9 cellular contexts compared by ENCODE assay signal in the genomic region with DNA sequence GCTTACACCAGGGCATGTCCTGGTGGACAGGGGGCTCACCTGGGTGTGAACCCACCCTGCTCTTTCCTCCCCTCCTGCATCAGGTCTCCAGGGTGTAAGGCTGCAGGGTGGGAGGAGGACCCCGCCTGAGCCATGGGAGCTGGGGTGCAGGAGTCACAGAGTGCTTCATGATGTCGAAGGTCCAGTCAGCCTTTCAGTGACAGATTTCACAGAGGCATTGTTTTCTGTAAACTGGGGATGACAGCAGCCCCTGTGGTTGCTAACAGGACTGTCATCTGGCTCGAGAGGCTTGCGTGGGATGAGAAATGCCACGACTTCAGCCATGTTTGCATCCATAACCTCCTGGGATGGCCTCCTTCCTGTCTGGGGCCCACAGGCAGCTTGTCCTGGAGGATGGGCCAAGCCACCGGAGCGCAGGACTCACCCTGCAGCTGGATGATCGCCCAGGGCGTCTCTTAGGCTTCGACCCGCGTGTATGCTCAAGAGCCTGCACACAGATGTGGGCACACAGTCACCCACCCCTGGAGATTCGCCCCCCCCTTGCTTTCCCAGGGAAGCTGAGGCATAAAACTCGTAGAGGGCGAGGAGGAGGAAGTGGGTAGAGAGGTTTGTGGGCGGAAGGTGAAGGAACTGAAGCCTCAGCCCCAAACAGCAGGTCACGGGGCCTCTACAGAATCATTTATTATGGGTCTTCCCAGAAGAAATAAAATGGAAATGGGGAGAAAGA. TPM values are rescaled to one million over a fixed set of nuclear protein-coding genes. Genes with fewer than 3 reads are reported as not detected.
DNase-seq lines count a peak whose midpoint lies in the region; ATAC-seq lines count a peak whose summit lies in the region.
"Had no signal": no experiment of that assay in that cellular context is flagged by ENCODE, and none has a peak within 500 bp of the region (broad histone marks: within the 10 kb centered on the region; RNA-seq: fewer than 3 reads in every experiment).

No MANE protein-coding gene starts in this region.

- intact Hi-C loops in activated CD4-positive, alpha-beta T cell treated with anti-CD3 and anti-CD28 coated beads, Interleukin-2, amount 10 ng/mL, durations not matched to agents 24 days and 14 days (cut with micrococcal nuclease) = loop anchor here (2.0 to 10.0 kb wide), 4 partner anchors 25 to 593 kb away; a partner anchor contains a TSS

- H3K4me3 Mint-ChIP-seq in activated CD4-positive, alpha-beta T cell treated with anti-CD3 and anti-CD28 coated beads, Interleukin-2, amount 10 ng/mL, durations not matched to agents 24 days and 14 days = peak overlapping the region; percentile 70
- peak overlapping the region; percentile 72 for H3K4me3 Mint-ChIP-seq in stimulated activated effector memory CD8-positive, alpha-beta T cell treated with anti-CD3 and anti-CD28 coated beads, Interleukin-12 subunit alpha, Interleukin-12 subunit beta, amount 100 ng/mL, for 72 hours

- peak overlapping the region; percentile 89 for H3K27ac Mint-ChIP-seq in activated CD4-positive, alpha-beta T cell treated with anti-CD3 and anti-CD28 coated beads, Interleukin-2, amount 10 ng/mL, durations not matched to agents 24 days and 14 days
- H3K27ac Mint-ChIP-seq in stimulated activated effector memory CD8-positive, alpha-beta T cell treated with anti-CD3 and anti-CD28 coated beads, Interleukin-12 subunit alpha, Interleukin-12 subunit beta, amount 100 ng/mL, for 72 hours = peak overlapping the region; percentile 88

- H3K4me1 Mint-ChIP-seq in activated CD4-positive, alpha-beta T cell treated with anti-CD3 and anti-CD28 coated beads, Interleukin-2, amount 10 ng/mL, durations not matched to agents 24 days and 14 days = peaks cover 34% of the 10 kb centered on the region
- H3K4me1 Mint-ChIP-seq in stimulated activated effector memory CD8-positive, alpha-beta T cell treated with anti-CD3 and anti-CD28 coated beads, Interleukin-12 subunit alpha, Interleukin-12 subunit beta, amount 100 ng/mL, for 72 hours = peaks cover 62% of the 10 kb centered on the region

- ATAC-seq in stimulated activated effector memory CD8-positive, alpha-beta T cell treated with anti-CD3 and anti-CD28 coated beads, Interleukin-12 subunit alpha, Interleukin-12 subunit beta, amount 100 ng/mL, for 72 hours = peak; percentile 75
- ATAC-seq in esophagus mucosa = no peak

- H3K27me3 Mint-ChIP-seq in activated CD4-positive, alpha-beta T cell treated with anti-CD3 and anti-CD28 coated beads, Interleukin-2, amount 10 ng/mL, durations not matched to agents 24 days and 14 days = no peaks in the 10 kb centered on the region

- no peaks in the 10 kb centered on the region for H3K36me3 Mint-ChIP-seq in activated CD4-positive, alpha-beta T cell treated with anti-CD3 and anti-CD28 coated beads, Interleukin-2, amount 10 ng/mL, durations not matched to agents 24 days and 14 days (ENCODE audit: low read depth)
- peaks cover 11% of the 10 kb centered on the region for H3K36me3 Mint-ChIP-seq in stimulated activated effector memory CD8-positive, alpha-beta T cell treated with anti-CD3 and anti-CD28 coated beads, Interleukin-12 subunit alpha, Interleukin-12 subunit beta, amount 100 ng/mL, for 72 hours

- DNase-seq in activated CD4-positive, alpha-beta T cell treated with anti-CD3 and anti-CD28 coated beads for 48 hours = peak; percentile 64
- no peak for DNase-seq in activated CD4-positive, alpha-beta T cell treated with anti-CD3 and anti-CD28 coated beads, Interleukin-2, amount 50 U/mL, for 4 hours
- DNase-seq in activated CD4-positive, alpha-beta T cell treated with anti-CD3 and anti-CD28 coated beads, Interleukin-2, amount 10 ng/mL, durations not matched to agents 24 days and 14 days = peak; percentile 82
- DNase-seq in globus pallidus (ENCODE audit: low spot score) (peak; percentile 27), DMS 273 (lab: John Stamatoyannopoulos, UW; ENCODE audit: unreplicated experiment) (no peak), foreskin melanocyte (no peak)
- DNase-seq in stimulated activated effector memory CD8-positive, alpha-beta T cell treated with anti-CD3 and anti-CD28 coated beads, Interleukin-12 subunit alpha, Interleukin-12 subunit beta, amount 100 ng/mL, for 72 hours (ENCODE audit: low spot score in 2 of 2) = peak in 1 of 2 donors; percentile 72

- no peaks in the 10 kb centered on the region for H3K9me3 Mint-ChIP-seq in activated CD4-positive, alpha-beta T cell treated with anti-CD3 and anti-CD28 coated beads, Interleukin-2, amount 10 ng/mL, durations not matched to agents 24 days and 14 days
- no peaks in the 10 kb centered on the region for H3K9me3 Mint-ChIP-seq in stimulated activated effector memory CD8-positive, alpha-beta T cell treated with anti-CD3 and anti-CD28 coated beads, Interleukin-12 subunit alpha, Interleukin-12 subunit beta, amount 100 ng/mL, for 72 hours

RNA-seq across cellular contexts. Expression of a gene that starts 4.9 kb away (rescaled TPM):
- 1.4 and 1.9 TPM in 2 replicates for total RNA-seq in activated CD4-positive, alpha-beta T cell treated with anti-CD3 and anti-CD28 coated beads, Interleukin-2, amount 10 ng/mL, durations not matched to agents 24 days and 14 days
- not detected for total RNA-seq in esophagus mucosa
- total RNA-seq: pulmonary artery endothelial cell had no signal

RNA-seq across cellular contexts. Expression of a gene that starts 24.1 kb away (rescaled TPM):
- 16.2 and 18.6 TPM in 2 replicates for total RNA-seq in activated CD4-positive, alpha-beta T cell treated with anti-CD3 and anti-CD28 coated beads, Interleukin-2, amount 10 ng/mL, durations not matched to agents 24 days and 14 days
- 5.7 TPM for total RNA-seq in esophagus mucosa

RNA-seq across cellular contexts. Expression of a gene that starts 24.1 kb away (rescaled TPM):
- 38.5 and 39.4 TPM in 2 replicates for total RNA-seq in activated CD4-positive, alpha-beta T cell treated with anti-CD3 and anti-CD28 coated beads, Interleukin-2, amount 10 ng/mL, durations not matched to agents 24 days and 14 days
- 29.7 TPM for total RNA-seq in esophagus mucosa

RNA-seq across cellular contexts. Expression of a gene that starts 56.4 kb away (rescaled TPM):
- total RNA-seq in activated CD4-positive, alpha-beta T cell treated with anti-CD3 and anti-CD28 coated beads, Interleukin-2, amount 10 ng/mL, durations not matched to agents 24 days and 14 days = not detected in 2 replicates
- 8.5 TPM for total RNA-seq in esophagus mucosa

Comparison
In these comparisons a context has a peak if more than half of its experiments do, and no peak if none do; other contexts are left out.
1. DNase-seq: peak in activated CD4-positive, alpha-beta T cell treated with anti-CD3 and anti-CD28 coated beads for 48 hours (single experiment), activated CD4-positive, alpha-beta T cell treated with anti-CD3 and anti-CD28 coated beads, Interleukin-2, amount 10 ng/mL, durations not matched to agents 24 days and 14 days (single experiment) and globus pallidus (single experiment); none in activated CD4-positive, alpha-beta T cell treated with anti-CD3 and anti-CD28 coated beads, Interleukin-2, amount 50 U/mL, for 4 hours (0 of 2), DMS 273 (single experiment) and foreskin melanocyte (single experiment).